20 cellular contexts compared by ENCODE assay signal in the genomic region with DNA sequence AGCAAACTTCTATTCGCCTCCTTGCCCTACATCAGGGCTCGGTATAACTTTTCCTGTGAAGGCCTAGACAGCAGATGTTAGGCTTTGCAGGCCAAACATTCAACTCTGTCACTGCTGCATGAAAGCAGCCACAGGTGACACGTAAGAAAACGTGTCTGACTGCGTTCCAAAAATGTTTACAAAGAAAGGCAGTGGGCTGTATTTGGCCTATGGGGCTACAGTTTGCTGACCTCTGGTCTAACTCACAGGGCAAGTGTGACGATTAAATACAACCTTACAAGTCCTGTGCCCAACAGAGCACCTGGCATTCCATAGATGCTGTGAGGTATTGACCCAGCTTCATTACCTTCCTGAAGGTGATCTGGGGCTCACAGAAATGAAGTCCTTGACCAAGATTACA.
DNase-seq lines count a peak whose midpoint lies in the region; ATAC-seq, FAIRE-seq and TF ChIP-seq lines count a peak whose summit lies in the region.
"Had no signal": no experiment of that assay in that cellular context is flagged by ENCODE, and none has a peak within 500 bp of the region (broad histone marks: within the 10 kb centered on the region; RNA-seq: fewer than 3 reads in every experiment).

No MANE protein-coding gene starts in this region.

- intact Hi-C loops in esophagus muscularis mucosa (cut with DNase I) (loop anchor here (2.0 to 10.0 kb wide), 2 partner anchors 79 to 365 kb away; partner anchors contain the start of gene USP31), sigmoid colon (cut with DNase I) (loop anchor here (2.0 to 10.0 kb wide), 2 partner anchors 79 to 365 kb away; partner anchors contain the start of gene USP31)

- no peak overlapping the region for H3K4me3 Mint-ChIP-seq in activated CD4-positive, alpha-beta T cell treated with anti-CD3 and anti-CD28 coated beads, Interleukin-2, amount 10 ng/mL, durations not matched to agents 7 days and 5 days
- H3K4me3 Mint-ChIP-seq: B cell; CD4-positive, CD25-positive, alpha-beta regulatory T cell; CD8-positive, alpha-beta T cell; HFFc6 had no signal

- TF ChIP-seq CTCF in A549 (IDR thresholded peaks at IDR 0.05) (no peak), esophagus muscularis mucosa (IDR thresholded peaks at IDR 0.05) (no peak), sigmoid colon (IDR thresholded peaks at IDR 0.05) (no peak)

- H3K27me3 Mint-ChIP-seq in activated CD4-positive, alpha-beta T cell treated with anti-CD3 and anti-CD28 coated beads, Interleukin-2, amount 10 ng/mL, durations not matched to agents 7 days and 5 days: no peaks in the 10 kb centered on the region
- H3K27me3 Mint-ChIP-seq: B cell; CD4-positive, CD25-positive, alpha-beta regulatory T cell had no signal

- H3K27ac Mint-ChIP-seq in activated CD4-positive, alpha-beta T cell treated with anti-CD3 and anti-CD28 coated beads, Interleukin-2, amount 10 ng/mL, durations not matched to agents 7 days and 5 days: no peak overlapping the region
- H3K27ac Mint-ChIP-seq: B cell; CD4-positive, CD25-positive, alpha-beta regulatory T cell; CD8-positive, alpha-beta T cell; HFFc6 had no signal

- H3K9me3 Mint-ChIP-seq in activated CD4-positive, alpha-beta T cell treated with anti-CD3 and anti-CD28 coated beads, Interleukin-2, amount 10 ng/mL, durations not matched to agents 7 days and 5 days: no peaks in the 10 kb centered on the region
- H3K9me3 Mint-ChIP-seq: CD4-positive, CD25-positive, alpha-beta regulatory T cell; CD8-positive, alpha-beta T cell; HFFc6 had no signal

- H3K27ac ChIP-seq in A549: peak overlapping the region; percentile 14 to 86; a peak in 4 of 6 replicates
- H3K27ac ChIP-seq in angular gyrus (ENCODE audit: low read depth, low read length): peak overlapping the region; percentile 1
- peak overlapping the region in 2 of 4 donors; percentile 72 to 80 for H3K27ac ChIP-seq in esophagus muscularis mucosa (replicated peaks in 1 of 4)
- H3K27ac ChIP-seq in sigmoid colon: peak overlapping the region in 1 of 4 donors; percentile 83
- H3K27ac ChIP-seq: BLaER1, C4-2B had no signal

- no peak for ATAC-seq in A549
- ATAC-seq: CD8-positive, alpha-beta T cell had no signal

- no peak overlapping the region for H3K4me2 ChIP-seq in A549
- H3K4me2 ChIP-seq: BLaER1 had no signal

- CTCF ChIA-PET in A549 (lab: Yijun Ruan, JAX): interaction anchor here (1.3 to 3.7 kb wide), 2 partner anchors 9 to 366 kb away, joined by 4 to 25 read pairs; no protein-coding TSS in a partner anchor
- CTCF ChIA-PET in activated CD4-positive, alpha-beta T cell treated with anti-CD3 and anti-CD28 coated beads, Interleukin-2, amount 10 ng/mL, durations not matched to agents 7 days and 5 days (lab: Charles Lee): no interaction called here

- H3K9me3 ChIP-seq in A549: no peaks in the 10 kb centered on the region
- H3K9me3 ChIP-seq in esophagus muscularis mucosa: no peaks in the 10 kb centered on the region
- no peaks in the 10 kb centered on the region for H3K9me3 ChIP-seq in sigmoid colon
- H3K9me3 ChIP-seq: BLaER1, Caco-2, HAP-1 had no signal

- TF ChIP-seq EP300 in A549 (IDR thresholded peaks at IDR 0.05) (no peak), esophagus muscularis mucosa (IDR thresholded peaks at IDR 0.05) (no peak), sigmoid colon (IDR thresholded peaks at IDR 0.05) (no peak)

- POLR2A ChIA-PET in A549 (lab: Yijun Ruan, JAX): no interaction called here
- POLR2A ChIA-PET in activated CD4-positive, alpha-beta T cell treated with anti-CD3 and anti-CD28 coated beads, Interleukin-2, amount 10 ng/mL, durations not matched to agents 7 days and 5 days (lab: Charles Lee): no interaction called here

- H3K4me1 ChIP-seq in A549: peaks cover 41% of the 10 kb centered on the region
- H3K4me1 ChIP-seq in esophagus muscularis mucosa: peaks cover 24 to 50% (median 39%) of the 10 kb centered on the region in 4 donors
- peaks cover 0 to 30% (median 25%) of the 10 kb centered on the region in 4 donors for H3K4me1 ChIP-seq in sigmoid colon
- H3K4me1 ChIP-seq: Caco-2, HAP-1 had no signal

- peaks cover 6% of the 10 kb centered on the region for H3K36me3 Mint-ChIP-seq in activated CD4-positive, alpha-beta T cell treated with anti-CD3 and anti-CD28 coated beads, Interleukin-2, amount 10 ng/mL, durations not matched to agents 7 days and 5 days (ENCODE audit: low read depth)

- TF ChIP-seq RAD21 in A549 (conservative IDR thresholded peaks at IDR 0.05 in 1 of 2, IDR thresholded peaks at IDR 0.05 in 1 of 2): no peak

- no peak for FAIRE-seq in A549 (lab: Jason Lieb, UNC)
- FAIRE-seq: G401.6, GM12892, H54 had no signal

- H3K4me1 Mint-ChIP-seq in activated CD4-positive, alpha-beta T cell treated with anti-CD3 and anti-CD28 coated beads, Interleukin-2, amount 10 ng/mL, durations not matched to agents 7 days and 5 days: no peaks in the 10 kb centered on the region
- H3K4me1 Mint-ChIP-seq: B cell; CD4-positive, CD25-positive, alpha-beta regulatory T cell had no signal

- TF ChIP-seq POLR2A in A549 (IDR thresholded peaks at IDR 0.05; ENCODE audit: low read length) (no peak), esophagus muscularis mucosa (IDR thresholded peaks at IDR 0.05; ENCODE audit: low read depth) (no peak), sigmoid colon (IDR thresholded peaks at IDR 0.05) (no peak)

- 93% methylated on average over 6 of the region's 6 CpGs for WGBS in A549 (ENCODE audit: missing lambda C conversion rate)
- 91% methylated on average over 6 of the region's 6 CpGs for WGBS in esophagus muscularis mucosa
- 95 to 96% methylated on average over 6 of the region's 6 CpGs for WGBS in sigmoid colon, 2 donors

- H3K36me3 ChIP-seq in esophagus muscularis mucosa (peaks cover 23 to 56% (median 48%) of the 10 kb centered on the region in 4 donors), sigmoid colon (peaks cover 11 to 55% (median 29%) of the 10 kb centered on the region in 4 donors)

- H3K27me3 ChIP-seq in esophagus muscularis mucosa (no peaks in the 10 kb centered on the region), sigmoid colon (no peaks in the 10 kb centered on the region)
- H3K27me3 ChIP-seq: BLaER1 had no signal

- H3K4me3 ChIP-seq in A549 (no peak overlapping the region), esophagus muscularis mucosa (no peak overlapping the region), sigmoid colon (no peak overlapping the region)
- H3K4me3 ChIP-seq: BLaER1, HAP-1 had no signal

- DNase-seq in A549 (ENCODE audit: low read depth in 1 of 2, low spot score in 1 of 2): no peak
- peak; percentile 57 for DNase-seq in esophagus muscularis mucosa (ENCODE audit: extremely low spot score)
- no peak for DNase-seq in sigmoid colon
- DNase-seq in activated CD4-positive, alpha-beta T cell treated with anti-CD3 and anti-CD28 coated beads, Interleukin-2, amount 10 ng/mL, durations not matched to agents 7 days and 5 days: no peak
- no peak for DNase-seq in activated T-cell treated with anti-CD3 and anti-CD28 coated beads, Interleukin-2, amount 50 U/mL, for 48 hours
- DNase-seq: Caco-2; CD4-positive, CD25-positive, alpha-beta regulatory T cell; CD8-positive, alpha-beta T cell; DMS153; DND-41; GOT3; HFFc6 had no signal

TF ChIP-seq in A549, 52 proteins besides CTCF, POLR2A, EP300 and RAD21:
- no peak for TF ChIP-seq KDM5A (IDR thresholded peaks at IDR 0.05)
